In genomic region chrX:41301438-41301824, GRCh38 we compare ENCODE assay signal across 20 cellular contexts. TPM values are rescaled to one million over a fixed set of nuclear protein-coding genes. Genes with fewer than 3 reads are reported as not detected.
DNase-seq lines count a peak whose midpoint lies in the region; ATAC-seq, FAIRE-seq and TF ChIP-seq lines count a peak whose summit lies in the region.
"Had no signal": no experiment of that assay in that cellular context is flagged by ENCODE, and none has a peak within 500 bp of the region (broad histone marks: within the 10 kb centered on the region; RNA-seq: fewer than 3 reads in every experiment).

No MANE protein-coding gene starts in this region.

- no peak for FAIRE-seq in GM12878 (lab: Jason Lieb, UNC)

- H3K4me1 Mint-ChIP-seq in osteocyte (ENCODE audit: unreplicated experiment), result peaks cover 38% of the 10 kb centered on the region
- no peaks in the 10 kb centered on the region for H3K4me1 Mint-ChIP-seq in stimulated activated effector memory CD8-positive, alpha-beta T cell treated with anti-CD3 and anti-CD28 coated beads, Interleukin-12 subunit alpha, Interleukin-12 subunit beta, amount 100 ng/mL, for 72 hours
- H3K4me1 Mint-ChIP-seq: activated naive CD4-positive, alpha-beta T cell treated with anti-CD3 and anti-CD28 coated beads, Interleukin-2, amount 50 U/mL, for 24 hours; immature natural killer cell had no signal

- DNase-seq in NCI-H2171 treated with DMSO at 0.1 percent for 48 hours (lab: John Stamatoyannopoulos, UW), result peak; percentile 11
- DNase-seq in NCI-H2171 (lab: John Stamatoyannopoulos, UW), result no peak
- no peak for DNase-seq in GM12878 (ENCODE audit: low read depth, low spot score)
- DNase-seq in osteocyte (ENCODE audit: extremely low spot score, unreplicated experiment), result no peak
- no peak for DNase-seq in stimulated activated effector memory CD8-positive, alpha-beta T cell treated with anti-CD3 and anti-CD28 coated beads, Interleukin-12 subunit alpha, Interleukin-12 subunit beta, amount 100 ng/mL, for 72 hours (ENCODE audit: low spot score in 2 of 2)
- DNase-seq: activated CD4-positive, alpha-beta memory T cell treated with anti-CD3 and anti-CD28 coated beads, Interleukin-2, amount 10 ng/mL, durations not matched to agents 7 days and 5 days; activated T-cell treated with anti-CD3 and anti-CD28 coated beads, Interleukin-2, amount 50 U/mL, for 24 hours; CD4-positive, CD25-positive, alpha-beta regulatory T cell; heart left ventricle; immature natural killer cell; NCI-H146; NCI-H510A; SHP77 treated with DMSO at 0.1 percent for 48 hours; T-helper 2 cell had no signal

- no peak overlapping the region for H2AFZ ChIP-seq in GM12878 (ENCODE audit: control insufficient read depth, low read depth, low read length)
- H2AFZ ChIP-seq: GM23338 had no signal

- no peak overlapping the region for H3K4me2 ChIP-seq in GM12878 (ENCODE audit: control insufficient read depth, insufficient read depth)
- H3K4me2 ChIP-seq: GM23338 had no signal

- no peaks in the 10 kb centered on the region for H3K9me3 ChIP-seq in GM12878 (replicated peaks; ENCODE audit: control insufficient read depth, insufficient read depth, low read length)
- H3K9me3 ChIP-seq: heart left ventricle, right atrium auricular region had no signal

- TF ChIP-seq CTCF in GM12878 (IDR thresholded peaks at IDR 0.05 in 2 of 3, conservative IDR thresholded peaks at IDR 0.05 in 1 of 3; ENCODE audit: control insufficient read depth in 2 of 3, extremely low read depth in 1 of 3, insufficient read depth in 1 of 3, low read depth in 3 of 3, low read length in 3 of 3), result no peak
- no peak for TF ChIP-seq CTCF in osteocyte (IDR thresholded peaks at IDR 0.05)

- intact Hi-C loops in GM12878 (cut with micrococcal nuclease; ENCODE audit: unreplicated experiment), result no loop called here

- peak overlapping the region; percentile 64 for H3K27ac Mint-ChIP-seq in osteocyte (ENCODE audit: unreplicated experiment)
- no peak overlapping the region for H3K27ac Mint-ChIP-seq in stimulated activated effector memory CD8-positive, alpha-beta T cell treated with anti-CD3 and anti-CD28 coated beads, Interleukin-12 subunit alpha, Interleukin-12 subunit beta, amount 100 ng/mL, for 72 hours
- H3K27ac Mint-ChIP-seq: activated CD4-positive, alpha-beta memory T cell treated with anti-CD3 and anti-CD28 coated beads, Interleukin-2, amount 10 ng/mL, durations not matched to agents 7 days and 5 days; activated naive CD4-positive, alpha-beta T cell treated with anti-CD3 and anti-CD28 coated beads, Interleukin-2, amount 50 U/mL, for 24 hours; activated T-cell treated with anti-CD3 and anti-CD28 coated beads, Interleukin-2, amount 50 U/mL, for 24 hours; CD4-positive, CD25-positive, alpha-beta regulatory T cell; GM23338; immature natural killer cell had no signal

- no peaks in the 10 kb centered on the region for H3K4me1 ChIP-seq in GM12878 (ENCODE audit: control insufficient read depth, insufficient read depth, low read length)
- H3K4me1 ChIP-seq: right atrium auricular region had no signal

- H3K9ac ChIP-seq in GM12878 (ENCODE audit: control insufficient read depth, insufficient read depth, low read length), result no peak overlapping the region

- no peaks in the 10 kb centered on the region for H3K27me3 ChIP-seq in GM12878 (replicated peaks in 1 of 2; ENCODE audit: control insufficient read depth in 2 of 2, insufficient read depth in 2 of 2, low read length in 1 of 2)
- H3K27me3 ChIP-seq: right atrium auricular region had no signal

- H3K4me3 ChIP-seq in GM12878, result no peak overlapping the region
- H3K4me3 ChIP-seq: GM23338, heart left ventricle, right atrium auricular region had no signal

- in situ Hi-C loops in GM12878 (cut with MboI), result no loop called here

- H3K27me3 Mint-ChIP-seq in osteocyte (ENCODE audit: unreplicated experiment), result no peaks in the 10 kb centered on the region
- H3K27me3 Mint-ChIP-seq: activated CD4-positive, alpha-beta memory T cell treated with anti-CD3 and anti-CD28 coated beads, Interleukin-2, amount 10 ng/mL, durations not matched to agents 7 days and 5 days; activated naive CD4-positive, alpha-beta T cell treated with anti-CD3 and anti-CD28 coated beads, Interleukin-2, amount 50 U/mL, for 24 hours; CD4-positive, CD25-positive, alpha-beta regulatory T cell had no signal

- 32% methylated on average over 2 of the region's 2 CpGs for WGBS in GM12878 (ENCODE audit: insufficient coverage, insufficient replicate concordance, low lambda C conversion rate, missing lambda C conversion rate)

- H4K20me1 ChIP-seq in GM12878 (ENCODE audit: control insufficient read depth, insufficient read depth), result no peaks in the 10 kb centered on the region

- H3K9me3 Mint-ChIP-seq in osteocyte (ENCODE audit: unreplicated experiment), result peaks cover 8% of the 10 kb centered on the region
- no peaks in the 10 kb centered on the region for H3K9me3 Mint-ChIP-seq in stimulated activated effector memory CD8-positive, alpha-beta T cell treated with anti-CD3 and anti-CD28 coated beads, Interleukin-12 subunit alpha, Interleukin-12 subunit beta, amount 100 ng/mL, for 72 hours
- H3K9me3 Mint-ChIP-seq: activated CD4-positive, alpha-beta memory T cell treated with anti-CD3 and anti-CD28 coated beads, Interleukin-2, amount 10 ng/mL, durations not matched to agents 7 days and 5 days; activated naive CD4-positive, alpha-beta T cell treated with anti-CD3 and anti-CD28 coated beads, Interleukin-2, amount 50 U/mL, for 24 hours; activated T-cell treated with anti-CD3 and anti-CD28 coated beads, Interleukin-2, amount 50 U/mL, for 24 hours; CD4-positive, CD25-positive, alpha-beta regulatory T cell; GM23338; immature natural killer cell had no signal

- no TSS peak for BruUV-seq in GM12878 (replicated peaks; lab: Mats Ljungman, UMichigan)

- RAD21 ChIA-PET in GM12878 (lab: Charles Lee; ENCODE audit: unreplicated experiment), result interaction anchor here (1.6 kb wide), 1 partner anchor 32 kb away, joined by 3 read pairs; no protein-coding TSS in a partner anchor

- H3K4me3 Mint-ChIP-seq in osteocyte (ENCODE audit: unreplicated experiment), result no peak overlapping the region
- H3K4me3 Mint-ChIP-seq in stimulated activated effector memory CD8-positive, alpha-beta T cell treated with anti-CD3 and anti-CD28 coated beads, Interleukin-12 subunit alpha, Interleukin-12 subunit beta, amount 100 ng/mL, for 72 hours, result no peak overlapping the region
- H3K4me3 Mint-ChIP-seq: activated CD4-positive, alpha-beta memory T cell treated with anti-CD3 and anti-CD28 coated beads, Interleukin-2, amount 10 ng/mL, durations not matched to agents 7 days and 5 days; activated naive CD4-positive, alpha-beta T cell treated with anti-CD3 and anti-CD28 coated beads, Interleukin-2, amount 50 U/mL, for 24 hours; activated T-cell treated with anti-CD3 and anti-CD28 coated beads, Interleukin-2, amount 50 U/mL, for 24 hours; CD4-positive, CD25-positive, alpha-beta regulatory T cell; GM23338; immature natural killer cell had no signal

- no peak for TF ChIP-seq POLR2A in GM12878 (IDR thresholded peaks at IDR 0.05; ENCODE audit: low read depth, low read length)

- H3K27ac ChIP-seq in GM12878 (ENCODE audit: control insufficient read depth, insufficient read depth), result no peak overlapping the region
- H3K27ac ChIP-seq: right atrium auricular region had no signal

- no peaks in the 10 kb centered on the region for H3K36me3 Mint-ChIP-seq in osteocyte (ENCODE audit: unreplicated experiment)
- H3K36me3 Mint-ChIP-seq in stimulated activated effector memory CD8-positive, alpha-beta T cell treated with anti-CD3 and anti-CD28 coated beads, Interleukin-12 subunit alpha, Interleukin-12 subunit beta, amount 100 ng/mL, for 72 hours, result no peaks in the 10 kb centered on the region
- H3K36me3 Mint-ChIP-seq: activated naive CD4-positive, alpha-beta T cell treated with anti-CD3 and anti-CD28 coated beads, Interleukin-2, amount 50 U/mL, for 24 hours; immature natural killer cell had no signal

- CTCF ChIA-PET in GM12878 (lab: Yijun Ruan, JAX), result no interaction called here

- TF ChIP-seq RAD21 in GM12878 (IDR thresholded peaks at IDR 0.05; ENCODE audit: insufficient read depth, low read depth, low read length), result no peak

- ATAC-seq in HG02759 (IDR thresholded peaks at IDR 0.05; ENCODE audit: unreplicated experiment) (peak; percentile 45), GM12878 (peak; percentile 84), HG02642 (IDR thresholded peaks at IDR 0.05; ENCODE audit: poor library complexity, unreplicated experiment) (no peak), GM18519 (IDR thresholded peaks at IDR 0.05; ENCODE audit: low FRiP score, unreplicated experiment) (no peak)
- no peak for ATAC-seq in stimulated activated effector memory CD8-positive, alpha-beta T cell treated with anti-CD3 and anti-CD28 coated beads, Interleukin-12 subunit alpha, Interleukin-12 subunit beta, amount 100 ng/mL, for 72 hours
- ATAC-seq: GM23338 had no signal

- SMC1A ChIA-PET in GM12878 (lab: Charles Lee; ENCODE audit: uncharacterized antibody, unreplicated experiment), result interaction anchor here (0.6 to 1.2 kb wide), 2 partner anchors 15 to 30 kb away, joined by 3 to 4 read pairs; no protein-coding TSS in a partner anchor

- no peaks in the 10 kb centered on the region for H3K79me2 ChIP-seq in GM12878 (ENCODE audit: control insufficient read depth, insufficient read depth, low read length)

- H3K36me3 ChIP-seq in GM12878 (ENCODE audit: control insufficient read depth in 2 of 2, insufficient read depth in 2 of 2, low read length in 1 of 2), result no peaks in the 10 kb centered on the region
- H3K36me3 ChIP-seq: heart left ventricle, right atrium auricular region had no signal

- POLR2A ChIA-PET in GM12878 (lab: Charles Lee), result no interaction called here

- no peak for TF ChIP-seq EP300 in GM12878 (IDR thresholded peaks at IDR 0.05; ENCODE audit: borderline replicate concordance in 1 of 2, control insufficient read depth in 1 of 2, low read depth in 2 of 2, low read length in 2 of 2)

TF ChIP-seq in GM12878, 131 proteins besides CTCF, POLR2A, EP300 and RAD21 (continues in another document):
- TF ChIP-seq PAX8 (IDR thresholded peaks at IDR 0.05), result no peak

RNA-seq across cellular contexts. Expression of gene DDX3X, which starts 32.5 kb away (rescaled TPM):
- total RNA-seq in GM12878 (2013; cell fraction: nucleolus; rRNA removed), result 411 TPM in 2 replicates
- total RNA-seq in GM12878 (2014; rRNA removed) (175 and 212 TPM in 2 replicates), GM12878 (2014; rRNA removed; fragmentation: Illumina TruSeq; extraction: Trizol) (141 and 142 TPM in 2 replicates), GM12878 (2021) (262 and 283 TPM in 2 replicates), osteocyte (212 and 215 TPM in 2 replicates)
- 120 TPM for polyA plus RNA-seq in GM12878 (2011; ENCODE audit: low read depth)
- polyA plus RNA-seq in GM12878 (2011; rRNA removed) (134 and 197 TPM in 2 replicates), GM12878 (2014; fragmentation: Illumina TruSeq; extraction: Trizol) (222 and 279 TPM in 2 replicates), GM12878 (2014; fragmentation: Nextera tagmentation; extraction: Ambion mirVana) (10 to 100 TPM; 52.0 to 56.7 TPM), GM12878 (2014; rRNA removed) (145 and 169 TPM in 2 replicates), GM12878 (2016; fragmentation: Nextera tagmentation; extraction: Ambion mirVana) (100 to 1,000 TPM; 203 to 204 TPM)
- polyA plus RNA-seq in GM12878 (2011; cell fraction: cytosol; rRNA removed), result 54.9 and 55.7 TPM in 2 replicates
- polyA plus RNA-seq in GM12878 (2011; cell fraction: nucleus; rRNA removed), result 104 and 181 TPM in 2 replicates
- 133 and 148 TPM in 2 replicates for polyA plus RNA-seq in GM12878 (2012)
- 120 and 174 TPM in 2 replicates for polyA minus RNA-seq in GM12878 (2011; rRNA and poly(A)+ RNA removed)
- polyA minus RNA-seq in GM12878 (2011; cell fraction: cytosol; rRNA and poly(A)+ RNA removed), result 66.7 and 118 TPM in 2 replicates
- polyA minus RNA-seq in GM12878 (2011; cell fraction: nucleus; rRNA and poly(A)+ RNA removed), result 127 and 235 TPM in 2 replicates

Comparison
In these comparisons a context has a peak if more than half of its experiments do, and no peak if none do; other contexts are left out.
1. ATAC-seq: peak in HG02759 (single experiment) and GM12878 (single experiment); none in HG02642 (single experiment), stimulated activated effector memory CD8-positive, alpha-beta T cell treated with anti-CD3 and anti-CD28 coated beads, Interleukin-12 subunit alpha, Interleukin-12 subunit beta, amount 100 ng/mL, for 72 hours (single experiment) and GM18519 (single experiment).